Comparison of ENCODE assay signal across 33 cellular contexts in genomic region chr10:92541583-92541982, GRCh38.
"Had no signal": no experiment of that assay in that cellular context is flagged by ENCODE, and none has a peak within 500 bp of the region (broad histone marks: within the 10 kb centered on the region; RNA-seq: fewer than 3 reads in every experiment).

No MANE protein-coding gene starts in this region.

- H3K27ac ChIP-seq: Peyer's patch, SJSA1, WERI-Rb-1 had no signal

- H3K4me3 ChIP-seq: MG63, Peyer's patch, SJSA1 had no signal

- H3K9me3 ChIP-seq: MG63, Peyer's patch, SJSA1 had no signal

- ATAC-seq: activated CD8-positive, alpha-beta T cell treated with anti-CD3 and anti-CD28 coated beads for 36 hours; activated naive CD8-positive, alpha-beta T cell treated with anti-CD3 and anti-CD28 coated beads, Interleukin-2, amount 50 U/mL, for 24 hours; PC-3 had no signal

- H3K27me3 Mint-ChIP-seq: activated CD4-positive, alpha-beta T cell treated with anti-CD3 and anti-CD28 coated beads, Interleukin-2, amount 10 ng/mL, durations not matched to agents 24 days and 14 days; activated CD8-positive, alpha-beta T cell treated with anti-CD3 and anti-CD28 coated beads for 36 hours; activated naive CD4-positive, alpha-beta T cell treated with anti-CD3 and anti-CD28 coated beads, Interleukin-2, amount 10 ng/mL, durations not matched to agents 7 days and 5 days; activated naive CD8-positive, alpha-beta T cell; activated naive CD8-positive, alpha-beta T cell treated with anti-CD3 and anti-CD28 coated beads, Interleukin-2, amount 50 U/mL, for 24 hours; activated T-cell treated with anti-CD3 and anti-CD28 coated beads, Interleukin-2, amount 50 U/mL, for 24 hours; brain; IgD-negative memory B cell had no signal

- DNase-seq: activated CD4-positive, alpha-beta T cell treated with anti-CD3 and anti-CD28 coated beads, Interleukin-2, amount 10 ng/mL, durations not matched to agents 24 days and 14 days; activated CD4-positive, alpha-beta T cell treated with anti-CD3 and anti-CD28 coated beads, Interleukin-2, amount 50 U/mL, for 4 hours; activated CD8-positive, alpha-beta T cell treated with anti-CD3 and anti-CD28 coated beads for 36 hours; activated effector memory CD4-positive, alpha-beta T cell treated with Interleukin-2 at 50 U/mL for 16 hours; activated naive CD4-positive, alpha-beta T cell treated with anti-CD3 and anti-CD28 coated beads, Interleukin-2, amount 10 ng/mL, durations not matched to agents 7 days and 5 days; activated naive CD8-positive, alpha-beta T cell treated with anti-CD3 and anti-CD28 coated beads, Interleukin-2, amount 50 U/mL, for 24 hours; activated T-cell treated with anti-CD3 and anti-CD28 coated beads, Interleukin-2, amount 50 U/mL, for 24 hours; anterior cingulate cortex; Kasumi-1; KBM-7; MG63; NCI-H1048; NCI-H1105 treated with DMSO at 0.1 percent for 48 hours; NCI-H1436; NCI-H1694; NCI-H1930; NCI-H510A; NCI-H748 treated with DMSO at 0.1 percent for 48 hours; NK-92 treated with Interleukin-12 subunit alpha and Interleukin-12 subunit beta, amount 100 ng/mL, for 24 hours; PC-3; Peyer's patch; RPMI8226; SHP77 treated with DMSO at 0.1 percent for 48 hours; SW 1271; T-helper 1 cell; T-helper 2 cell; T-helper 9 cell; WERI-Rb-1 had no signal

- H3K36me3 Mint-ChIP-seq: IgD-negative memory B cell had no signal

- H3K27me3 ChIP-seq: MG63, Peyer's patch, SJSA1 had no signal

- H3K4me3 Mint-ChIP-seq: activated CD4-positive, alpha-beta T cell treated with anti-CD3 and anti-CD28 coated beads, Interleukin-2, amount 10 ng/mL, durations not matched to agents 24 days and 14 days; activated CD8-positive, alpha-beta T cell treated with anti-CD3 and anti-CD28 coated beads for 36 hours; activated naive CD4-positive, alpha-beta T cell treated with anti-CD3 and anti-CD28 coated beads, Interleukin-2, amount 10 ng/mL, durations not matched to agents 7 days and 5 days; activated naive CD8-positive, alpha-beta T cell; activated naive CD8-positive, alpha-beta T cell treated with anti-CD3 and anti-CD28 coated beads, Interleukin-2, amount 50 U/mL, for 24 hours; activated T-cell treated with anti-CD3 and anti-CD28 coated beads, Interleukin-2, amount 50 U/mL, for 24 hours; activated T-helper 1 cell treated with anti-CD3 and anti-CD28 coated beads, Interleukin-12 subunit alpha, Interleukin-12 subunit beta, Interleukin-2, Interleukin-4 antibody, amounts not matched to agents 30 ng/mL and 10 ng/mL and 1 ng/mL, durations not matched to agents 14 hours and 24 hours and 36 hours; brain; IgD-negative memory B cell had no signal

- H3K9me3 Mint-ChIP-seq: activated CD4-positive, alpha-beta T cell treated with anti-CD3 and anti-CD28 coated beads, Interleukin-2, amount 10 ng/mL, durations not matched to agents 24 days and 14 days; activated CD8-positive, alpha-beta T cell treated with anti-CD3 and anti-CD28 coated beads for 36 hours; activated naive CD4-positive, alpha-beta T cell treated with anti-CD3 and anti-CD28 coated beads, Interleukin-2, amount 10 ng/mL, durations not matched to agents 7 days and 5 days; activated naive CD8-positive, alpha-beta T cell treated with anti-CD3 and anti-CD28 coated beads, Interleukin-2, amount 50 U/mL, for 24 hours; activated T-cell treated with anti-CD3 and anti-CD28 coated beads, Interleukin-2, amount 50 U/mL, for 24 hours; activated T-helper 1 cell treated with anti-CD3 and anti-CD28 coated beads, Interleukin-12 subunit alpha, Interleukin-12 subunit beta, Interleukin-2, Interleukin-4 antibody, amounts not matched to agents 30 ng/mL and 10 ng/mL and 1 ng/mL, durations not matched to agents 14 hours and 24 hours and 36 hours; brain; IgD-negative memory B cell had no signal

- H3K27ac Mint-ChIP-seq: activated CD4-positive, alpha-beta T cell treated with anti-CD3 and anti-CD28 coated beads, Interleukin-2, amount 10 ng/mL, durations not matched to agents 24 days and 14 days; activated CD8-positive, alpha-beta T cell treated with anti-CD3 and anti-CD28 coated beads for 36 hours; activated naive CD4-positive, alpha-beta T cell treated with anti-CD3 and anti-CD28 coated beads, Interleukin-2, amount 10 ng/mL, durations not matched to agents 7 days and 5 days; activated naive CD8-positive, alpha-beta T cell; activated naive CD8-positive, alpha-beta T cell treated with anti-CD3 and anti-CD28 coated beads, Interleukin-2, amount 50 U/mL, for 24 hours; activated T-cell treated with anti-CD3 and anti-CD28 coated beads, Interleukin-2, amount 50 U/mL, for 24 hours; activated T-helper 1 cell treated with anti-CD3 and anti-CD28 coated beads, Interleukin-12 subunit alpha, Interleukin-12 subunit beta, Interleukin-2, Interleukin-4 antibody, amounts not matched to agents 30 ng/mL and 10 ng/mL and 1 ng/mL, durations not matched to agents 14 hours and 24 hours and 36 hours; brain had no signal
